In the genomic region with DNA sequence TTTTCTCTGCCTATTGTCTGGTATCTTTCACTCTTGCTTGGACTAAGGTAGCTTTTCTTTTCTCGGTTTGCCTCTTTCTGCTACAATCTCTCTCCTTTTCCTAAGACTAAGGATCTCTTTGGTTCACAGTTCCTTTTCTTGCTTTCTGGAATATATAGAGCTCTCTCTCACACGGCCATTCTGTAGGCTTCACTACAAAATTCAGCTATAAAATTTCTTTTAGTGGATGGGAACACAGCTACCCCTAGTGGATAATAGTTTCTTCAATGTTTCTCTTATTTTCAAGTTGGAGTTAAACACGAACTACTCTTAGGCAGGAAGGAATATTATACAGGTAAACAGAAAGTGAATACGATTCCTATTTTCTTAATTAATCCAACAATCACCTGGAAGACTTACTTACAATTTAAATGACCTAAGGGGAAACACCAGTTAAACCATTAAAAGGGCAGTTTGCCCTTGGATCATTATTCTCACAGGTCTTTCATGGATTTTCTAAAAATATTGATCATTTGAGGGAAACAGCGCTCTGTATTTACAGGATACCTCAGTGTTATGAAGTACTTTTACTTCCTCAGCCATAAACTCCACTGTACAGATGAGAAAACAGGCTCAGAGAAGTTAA, we compare ENCODE assay signal across 8 cellular contexts.
DNase-seq lines count a peak whose midpoint lies in the region; ATAC-seq and TF ChIP-seq lines count a peak whose summit lies in the region.

No MANE protein-coding gene starts in this region.

- peak; percentile 32 for DNase-seq in RWPE1 (ENCODE audit: low spot score)
- peak; percentile 9 for DNase-seq in glomerular visceral epithelial cell (ENCODE audit: extremely low spot score)
- no peak for DNase-seq in activated T-cell treated with anti-CD3 and anti-CD28 coated beads, Interleukin-2, amount 50 U/mL, for 72 hours
- DNase-seq in esophagus squamous epithelium (lab: John Stamatoyannopoulos, UW), result no peak
- no peak for DNase-seq in NCI-H2196 (lab: John Stamatoyannopoulos, UW; ENCODE audit: unreplicated experiment)

- H3K4me3 Mint-ChIP-seq in activated T-cell treated with anti-CD3 and anti-CD28 coated beads, Interleukin-2, amount 50 U/mL, for 72 hours, result no peak overlapping the region

- H3K9me3 Mint-ChIP-seq in activated T-cell treated with anti-CD3 and anti-CD28 coated beads, Interleukin-2, amount 50 U/mL, for 72 hours, result no peaks in the 10 kb centered on the region

- CTCF ChIA-PET in HEK293 (lab: Yijun Ruan, JAX) (interaction anchor here (0.5 to 4.9 kb wide), 35 partner anchors 8 to 1358 kb away, joined by 3 to 43 read pairs (median 4); no protein-coding TSS in a partner anchor), RWPE1 (lab: Yijun Ruan, JAX) (interaction anchor here (0.5 to 1.2 kb wide), 4 partner anchors 11 to 582 kb away, joined by 3 to 4 read pairs (median 4); partner anchors contain the start of gene SPC25)

- 30 to 37% methylated on average over 5 of the region's 5 CpGs for WGBS in esophagus squamous epithelium, 2 donors

- H3K79me2 ChIP-seq in ACC112 (ENCODE audit: control insufficient read depth, insufficient read depth, low read length, unreplicated experiment), result no peaks in the 10 kb centered on the region

- H3K4me1 Mint-ChIP-seq in activated T-cell treated with anti-CD3 and anti-CD28 coated beads, Interleukin-2, amount 50 U/mL, for 72 hours (ENCODE audit: low read depth), result no peaks in the 10 kb centered on the region

- no peak for TF ChIP-seq POLR2A in esophagus squamous epithelium (IDR thresholded peaks at IDR 0.05)

- H3K9me3 ChIP-seq in HEK293 (ENCODE audit: control insufficient read depth, insufficient read depth, low read depth, low read length), result no peaks in the 10 kb centered on the region
- H3K9me3 ChIP-seq in esophagus squamous epithelium, result no peaks in the 10 kb centered on the region

- POLR2A ChIA-PET in HEK293 (lab: Yijun Ruan, JAX), result no interaction called here
- POLR2A ChIA-PET in RWPE1 (lab: Yijun Ruan, JAX; ENCODE audit: low non-redundant PET), result no interaction called here

- peak overlapping the region; percentile 75 for H2AFZ ChIP-seq in ACC112 (ENCODE audit: low read length, unreplicated experiment)

- H3K4me3 ChIP-seq in ACC112 (ENCODE audit: low read depth, low read length), result no peak overlapping the region; the same call in 1 of the 2 replicates
- no peak overlapping the region for H3K4me3 ChIP-seq in HEK293 (ENCODE audit: low read depth, low read length)
- no peak overlapping the region for H3K4me3 ChIP-seq in esophagus squamous epithelium

- H3K36me3 Mint-ChIP-seq in activated T-cell treated with anti-CD3 and anti-CD28 coated beads, Interleukin-2, amount 50 U/mL, for 72 hours (ENCODE audit: insufficient read depth in 2 of 2), result no peaks in the 10 kb centered on the region

- H3K27me3 Mint-ChIP-seq in activated T-cell treated with anti-CD3 and anti-CD28 coated beads, Interleukin-2, amount 50 U/mL, for 72 hours (ENCODE audit: low read depth), result no peaks in the 10 kb centered on the region

- TF ChIP-seq CTCF in HEK293 (tag by site-specific recombination; IDR thresholded peaks at IDR 0.05) (peak; percentile 26; the same call in 1 of the 2 replicates), RWPE1 (conservative IDR thresholded peaks at IDR 0.05; ENCODE audit: low read depth) (peak; percentile 59), esophagus squamous epithelium (IDR thresholded peaks at IDR 0.05) (peak in 2 of 6 experiments; percentile 23 to 36)

- H3K4me1 ChIP-seq in ACC112 (ENCODE audit: control insufficient read depth, insufficient read depth, low read length, unreplicated experiment) (no peaks in the 10 kb centered on the region), HEK293 (ENCODE audit: control insufficient read depth, insufficient read depth, low read length) (no peaks in the 10 kb centered on the region), esophagus squamous epithelium (no peaks in the 10 kb centered on the region)

- no peak overlapping the region for H3K27ac ChIP-seq in ACC112 (ENCODE audit: low read depth, low read length)
- H3K27ac ChIP-seq in HEK293 (ENCODE audit: extremely low read depth, low read depth, low read length), result no peak overlapping the region
- H3K27ac ChIP-seq in RWPE1, result no peak overlapping the region
- H3K27ac ChIP-seq in esophagus squamous epithelium, result no peak overlapping the region

- H3K27me3 ChIP-seq in ACC112 (ENCODE audit: insufficient read depth, low read length) (no peaks in the 10 kb centered on the region; the same call in 1 of the 2 replicates), esophagus squamous epithelium (no peaks in the 10 kb centered on the region)

- ATAC-seq in activated T-cell treated with anti-CD3 and anti-CD28 coated beads, Interleukin-2, amount 50 U/mL, for 72 hours (replicated peaks in 1 of 2), result no peak
- no peak for ATAC-seq in GM18519 (IDR thresholded peaks at IDR 0.05; ENCODE audit: low FRiP score, unreplicated experiment)

- H3K36me3 ChIP-seq in ACC112 (ENCODE audit: insufficient read depth, low read length) (no peaks in the 10 kb centered on the region), HEK293 (ENCODE audit: control insufficient read depth in 2 of 2, insufficient read depth in 1 of 2, low read length in 2 of 2) (no peaks in the 10 kb centered on the region), esophagus squamous epithelium (no peaks in the 10 kb centered on the region)

- no peak overlapping the region for H3K27ac Mint-ChIP-seq in activated T-cell treated with anti-CD3 and anti-CD28 coated beads, Interleukin-2, amount 50 U/mL, for 72 hours

- intact Hi-C loops in esophagus squamous epithelium (cut with DNase I), result no loop called here

TF ChIP-seq in HEK293, 187 proteins besides CTCF, POLR2A, EP300 and RAD21:
- TF ChIP-seq SALL2 (tag by site-specific recombination; IDR thresholded peaks at IDR 0.05; ENCODE audit: borderline replicate concordance) (no peak), ZNF654 (tag by site-specific recombination; IDR thresholded peaks at IDR 0.05; ENCODE audit: low read depth) (peak; percentile 51)

Comparison
In these comparisons a context has a peak if more than half of its experiments do, and no peak if none do; other contexts are left out.
1. DNase-seq: peak in RWPE1 (single experiment) and glomerular visceral epithelial cell (single experiment); none in activated T-cell treated with anti-CD3 and anti-CD28 coated beads, Interleukin-2, amount 50 U/mL, for 72 hours (0 of 2), esophagus squamous epithelium (single experiment) and NCI-H2196 (single experiment).